In the genomic region with DNA sequence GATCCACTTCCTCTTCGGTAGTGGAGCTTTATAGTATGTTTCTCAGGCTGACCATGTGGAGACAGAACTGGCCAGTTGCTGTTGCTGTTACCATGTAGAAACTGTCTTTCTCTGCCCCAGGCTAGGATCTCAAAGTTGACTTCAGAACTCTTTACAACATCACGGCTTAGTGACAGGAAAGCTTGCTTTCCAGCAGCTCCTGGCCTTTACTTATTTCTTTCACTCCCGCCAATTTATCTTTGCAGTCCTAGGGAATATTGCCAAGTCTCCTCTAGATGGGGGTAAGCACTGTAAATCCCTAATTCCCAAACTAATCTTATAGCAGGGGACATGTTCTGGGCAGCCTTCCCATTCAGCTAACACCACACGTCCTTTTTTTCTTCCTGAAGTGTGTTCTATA, we compare ENCODE assay signal across 17 cellular contexts.
DNase-seq lines count a peak whose midpoint lies in the region; ATAC-seq and TF ChIP-seq lines count a peak whose summit lies in the region.
"Had no signal": no experiment of that assay in that cellular context is flagged by ENCODE, and none has a peak within 500 bp of the region (broad histone marks: within the 10 kb centered on the region; RNA-seq: fewer than 3 reads in every experiment).

No MANE protein-coding gene starts in this region.

- no peak overlapping the region for H3K27ac ChIP-seq in A673 (ENCODE audit: low read depth, low read length, poor library complexity, severe bottlenecking)
- no peak overlapping the region for H3K27ac ChIP-seq in OCI-LY1 (ENCODE audit: low read depth, low read length, poor library complexity, severe bottlenecking)
- no peak overlapping the region for H3K27ac ChIP-seq in tibial artery
- no peak overlapping the region for H3K27ac ChIP-seq in ovary
- H3K27ac ChIP-seq: SJSA1 had no signal

- intact Hi-C loops in A673 (cut with micrococcal nuclease; ENCODE audit: unreplicated experiment) (no loop called here), tibial artery (cut with DNase I; ENCODE audit: low total_unique reads) (no loop called here), ovary (cut with DNase I) (no loop called here)

- peaks cover 23% of the 10 kb centered on the region for H3K9me3 Mint-ChIP-seq in nephron
- no peaks in the 10 kb centered on the region for H3K9me3 Mint-ChIP-seq in activated CD8-positive, alpha-beta memory T cell treated with anti-CD3 and anti-CD28 coated beads, Interleukin-2, amount 10 ng/mL, durations not matched to agents 7 days and 5 days (ENCODE audit: low read depth)
- H3K9me3 Mint-ChIP-seq: T-helper 2 cell treated with Interferon-gamma antibody and Interleukin-4, amounts not matched to agents 5 μg/mL and 100 μg/mL, for 36 hours had no signal

- DNase-seq in A673 (ENCODE audit: low spot score), result peak; percentile 51
- DNase-seq in fibroblast of the conjunctiva (ENCODE audit: low read depth), result peak; percentile 49
- DNase-seq in activated CD8-positive, alpha-beta memory T cell treated with anti-CD3 and anti-CD28 coated beads, Interleukin-2, amount 10 ng/mL, durations not matched to agents 7 days and 5 days, result no peak
- no peak for DNase-seq in cerebellar cortex (ENCODE audit: low spot score)
- DNase-seq in tibial artery, result no peak
- no peak for DNase-seq in ovary
- DNase-seq: activated CD8-positive, alpha-beta memory T cell treated with anti-CD3 and anti-CD28 coated beads for 24 hours; amygdala; CD4-positive, alpha-beta memory T cell; NCI-H146; NCI-H226; retina; stimulated activated CD4-positive, alpha-beta T cell treated with anti-CD3 and anti-CD28 coated beads, Interleukin-2, amount 100 ng/mL, for 24 hours had no signal

- no peaks in the 10 kb centered on the region for H3K27me3 ChIP-seq in A673 (replicated peaks; ENCODE audit: insufficient read depth, low read depth, low read length, poor library complexity)
- H3K27me3 ChIP-seq in OCI-LY1 (ENCODE audit: insufficient read depth, low read length), result no peaks in the 10 kb centered on the region
- H3K27me3 ChIP-seq in tibial artery, result no peaks in the 10 kb centered on the region
- H3K27me3 ChIP-seq in ovary, result no peaks in the 10 kb centered on the region
- H3K27me3 ChIP-seq: SJSA1 had no signal

- TF ChIP-seq CTCF in A673 (conservative IDR thresholded peaks at IDR 0.05; ENCODE audit: low read depth, low read length) (no peak), OCI-LY1 (IDR thresholded peaks at IDR 0.05; ENCODE audit: low read length) (no peak), nephron (IDR thresholded peaks at IDR 0.05; ENCODE audit: unreplicated experiment in 3 of 3) (no peak), tibial artery (IDR thresholded peaks at IDR 0.05) (no peak), ovary (IDR thresholded peaks at IDR 0.05) (no peak)

- no peaks in the 10 kb centered on the region for H3K79me2 ChIP-seq in OCI-LY1 (ENCODE audit: insufficient read depth, low read length)

- H3K27me3 Mint-ChIP-seq in nephron (ENCODE audit: low read depth), result peaks cover 6% of the 10 kb centered on the region
- peaks cover 5% of the 10 kb centered on the region for H3K27me3 Mint-ChIP-seq in activated CD8-positive, alpha-beta memory T cell treated with anti-CD3 and anti-CD28 coated beads, Interleukin-2, amount 10 ng/mL, durations not matched to agents 7 days and 5 days
- H3K27me3 Mint-ChIP-seq: CD4-positive, alpha-beta memory T cell had no signal

- H3K4me2 ChIP-seq in OCI-LY1 (ENCODE audit: low read length), result no peak overlapping the region

- ATAC-seq in activated CD8-positive, alpha-beta memory T cell treated with anti-CD3 and anti-CD28 coated beads, Interleukin-2, amount 10 ng/mL, durations not matched to agents 7 days and 5 days, result no peak

- H3K4me1 ChIP-seq in A673 (ENCODE audit: insufficient read depth, low read length, poor library complexity, severe bottlenecking) (peaks cover 24% of the 10 kb centered on the region), OCI-LY1 (ENCODE audit: insufficient read depth, low read length, severe bottlenecking) (peaks cover 11% of the 10 kb centered on the region), tibial artery (peaks cover 0 to 41% (median 11%) of the 10 kb centered on the region in 4 donors), ovary (ENCODE audit: insufficient read depth) (peaks cover 1% of the 10 kb centered on the region)

- H3K9me2 ChIP-seq in OCI-LY1 (ENCODE audit: low read depth, low read length), result no peaks in the 10 kb centered on the region

- H3K36me3 ChIP-seq in A673 (ENCODE audit: insufficient read depth, low read length, poor library complexity, severe bottlenecking) (no peaks in the 10 kb centered on the region), OCI-LY1 (ENCODE audit: insufficient read depth, low read length) (no peaks in the 10 kb centered on the region), tibial artery (no peaks in the 10 kb centered on the region), ovary (no peaks in the 10 kb centered on the region)
- H3K36me3 ChIP-seq: SJSA1 had no signal

- no peaks in the 10 kb centered on the region for H3K9me3 ChIP-seq in A673 (ENCODE audit: low read depth, low read length, poor library complexity, severe bottlenecking)
- no peaks in the 10 kb centered on the region for H3K9me3 ChIP-seq in OCI-LY1 (ENCODE audit: low read length)
- peaks cover 0 to 3% (median 0%) of the 10 kb centered on the region in 3 donors for H3K9me3 ChIP-seq in tibial artery
- H3K9me3 ChIP-seq in ovary, result no peaks in the 10 kb centered on the region
- H3K9me3 ChIP-seq: SJSA1 had no signal

- H3K36me3 Mint-ChIP-seq in nephron (ENCODE audit: low read depth), result peaks cover 10% of the 10 kb centered on the region
- H3K36me3 Mint-ChIP-seq in activated CD8-positive, alpha-beta memory T cell treated with anti-CD3 and anti-CD28 coated beads, Interleukin-2, amount 10 ng/mL, durations not matched to agents 7 days and 5 days, result no peaks in the 10 kb centered on the region
- H3K36me3 Mint-ChIP-seq: CD4-positive, alpha-beta memory T cell had no signal

- 35 to 62% (median 49%) methylated on average over 4 of the region's 4 CpGs for WGBS in ovary, 3 donors

- CTCF ChIA-PET in A673 (lab: Charles Lee), result no interaction called here
- CTCF ChIA-PET in activated CD8-positive, alpha-beta memory T cell treated with anti-CD3 and anti-CD28 coated beads, Interleukin-2, amount 10 ng/mL, durations not matched to agents 7 days and 5 days (lab: Charles Lee), result no interaction called here

- H3K9ac ChIP-seq in OCI-LY1 (ENCODE audit: low read length), result no peak overlapping the region

- TF ChIP-seq POLR2A in ovary (IDR thresholded peaks at IDR 0.05), result no peak

- TF ChIP-seq EP300 in ovary (IDR thresholded peaks at IDR 0.05), result no peak

- peak overlapping the region; percentile 81; the same call in 1 of the 2 replicates for H2AFZ ChIP-seq in OCI-LY1 (ENCODE audit: low read length)

- no TSS peak for BruUV-seq in A673 (replicated peaks; lab: Mats Ljungman, UMichigan)

- H3K27ac Mint-ChIP-seq in nephron, result peak overlapping the region; percentile 70 to 92 (median 85)
- H3K27ac Mint-ChIP-seq in activated CD8-positive, alpha-beta memory T cell treated with anti-CD3 and anti-CD28 coated beads, Interleukin-2, amount 10 ng/mL, durations not matched to agents 7 days and 5 days, result no peak overlapping the region
- H3K27ac Mint-ChIP-seq: CD4-positive, alpha-beta memory T cell; T-helper 2 cell treated with Interferon-gamma antibody and Interleukin-4, amounts not matched to agents 5 μg/mL and 100 μg/mL, for 36 hours had no signal

- no peak overlapping the region for H3K4me3 Mint-ChIP-seq in nephron
- no peak overlapping the region for H3K4me3 Mint-ChIP-seq in activated CD8-positive, alpha-beta memory T cell treated with anti-CD3 and anti-CD28 coated beads, Interleukin-2, amount 10 ng/mL, durations not matched to agents 7 days and 5 days
- H3K4me3 Mint-ChIP-seq: CD4-positive, alpha-beta memory T cell; T-helper 2 cell treated with Interferon-gamma antibody and Interleukin-4, amounts not matched to agents 5 μg/mL and 100 μg/mL, for 36 hours had no signal

- H3K4me3 ChIP-seq in A673 (ENCODE audit: low read depth, low read length, poor library complexity, severe bottlenecking) (no peak overlapping the region), OCI-LY1 (ENCODE audit: low read depth, low read length, poor library complexity, severe bottlenecking) (no peak overlapping the region), tibial artery (no peak overlapping the region), ovary (no peak overlapping the region)
- H3K4me3 ChIP-seq: SJSA1 had no signal

- no peaks in the 10 kb centered on the region for H4K20me1 ChIP-seq in OCI-LY1 (ENCODE audit: insufficient read depth, low read length)

- H3F3A ChIP-seq in OCI-LY1 (ENCODE audit: insufficient read depth, low read length), result no peaks in the 10 kb centered on the region

- peaks cover 54% of the 10 kb centered on the region for H3K4me1 Mint-ChIP-seq in nephron
- H3K4me1 Mint-ChIP-seq in activated CD8-positive, alpha-beta memory T cell treated with anti-CD3 and anti-CD28 coated beads, Interleukin-2, amount 10 ng/mL, durations not matched to agents 7 days and 5 days, result no peaks in the 10 kb centered on the region
- H3K4me1 Mint-ChIP-seq: CD4-positive, alpha-beta memory T cell had no signal

- POLR2A ChIA-PET in A673 (lab: Charles Lee; ENCODE audit: low non-redundant PET), result no interaction called here

Comparison
In these comparisons a context has a peak if more than half of its experiments do, and no peak if none do; other contexts are left out.
1. DNase-seq: peak in A673 (single experiment) and fibroblast of the conjunctiva (single experiment); none in activated CD8-positive, alpha-beta memory T cell treated with anti-CD3 and anti-CD28 coated beads, Interleukin-2, amount 10 ng/mL, durations not matched to agents 7 days and 5 days (single experiment), cerebellar cortex (single experiment), tibial artery (0 of 2) and ovary (0 of 5).